Comparison of ENCODE assay signal across 1 cellular context in genomic region chr21:42639646-42640152, GRCh38.
TF ChIP-seq lines count a peak whose summit lies in the region.

No MANE protein-coding gene starts in this region.

TF ChIP-seq in H1, 55 proteins besides CTCF, POLR2A, EP300 and RAD21:
- TF ChIP-seq GABPA (IDR thresholded peaks at IDR 0.05; ENCODE audit: borderline replicate concordance, insufficient read depth, low read length) (no peak), MAFK (IDR thresholded peaks at IDR 0.05; ENCODE audit: low read depth, low read length) (no peak), SP4 (IDR thresholded peaks at IDR 0.05; ENCODE audit: low read length) (no peak), KDM4A (IDR thresholded peaks at IDR 0.05; ENCODE audit: low read depth, low read length, severe bottlenecking) (no peak), CREB1 (IDR thresholded peaks at IDR 0.05) (no peak), RNF2 (IDR thresholded peaks at IDR 0.05; ENCODE audit: borderline replicate concordance, low read depth, low read length, missing control alignments, poor library complexity, severe bottlenecking) (no peak), SUZ12 (IDR thresholded peaks at IDR 0.05; ENCODE audit: low read length) (no peak), PHF8 (conservative IDR thresholded peaks at IDR 0.05; ENCODE audit: low read depth, low read length) (no peak), EZH2 (IDR thresholded peaks at IDR 0.05; ENCODE audit: low read depth, low read length, severe bottlenecking) (no peak), NRF1 (IDR thresholded peaks at IDR 0.05; ENCODE audit: low read depth, low read length) (no peak)
- TF ChIP-seq, protein P1, sequence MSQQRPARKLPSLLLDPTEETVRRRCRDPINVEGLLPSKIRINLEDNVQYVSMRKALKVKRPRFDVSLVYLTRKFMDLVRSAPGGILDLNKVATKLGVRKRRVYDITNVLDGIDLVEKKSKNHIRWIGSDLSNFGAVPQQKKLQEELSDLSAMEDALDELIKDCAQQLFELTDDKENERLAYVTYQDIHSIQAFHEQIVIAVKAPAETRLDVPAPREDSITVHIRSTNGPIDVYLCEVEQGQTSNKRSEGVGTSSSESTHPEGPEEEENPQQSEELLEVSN (IDR thresholded peaks at IDR 0.05) = no peak
